ENCODE assay signal across 12 cellular contexts in genomic region chr22:23404689-23405365, GRCh38.
A peak's percentile ranks its signal among the peaks of the same experiment; 100 is the strongest.
DNase-seq lines count a peak whose midpoint lies in the region; ATAC-seq and TF ChIP-seq lines count a peak whose summit lies in the region.
"Had no signal": no experiment of that assay in that cellular context is flagged by ENCODE, and none has a peak within 500 bp of the region (broad histone marks: within the 10 kb centered on the region; RNA-seq: fewer than 3 reads in every experiment).

No MANE protein-coding gene starts in this region.

- H3K4me1 Mint-ChIP-seq in activated CD8-positive, alpha-beta memory T cell treated with anti-CD3 and anti-CD28 coated beads, Interleukin-2, amount 10 ng/mL, durations not matched to agents 7 days and 5 days: no peaks in the 10 kb centered on the region
- H3K4me1 Mint-ChIP-seq in CD14-positive monocyte: peaks cover 4% of the 10 kb centered on the region

- H3K9me3 Mint-ChIP-seq in activated CD8-positive, alpha-beta memory T cell treated with anti-CD3 and anti-CD28 coated beads, Interleukin-2, amount 10 ng/mL, durations not matched to agents 7 days and 5 days (ENCODE audit: low read depth): no peaks in the 10 kb centered on the region
- H3K9me3 Mint-ChIP-seq in CD14-positive monocyte: no peaks in the 10 kb centered on the region

- ATAC-seq in activated CD8-positive, alpha-beta memory T cell treated with anti-CD3 and anti-CD28 coated beads, Interleukin-2, amount 10 ng/mL, durations not matched to agents 7 days and 5 days: peak; percentile 18

- DNase-seq in activated CD8-positive, alpha-beta memory T cell treated with anti-CD3 and anti-CD28 coated beads, Interleukin-2, amount 10 ng/mL, durations not matched to agents 7 days and 5 days: no peak
- DNase-seq in activated CD8-positive, alpha-beta memory T cell treated with anti-CD3 and anti-CD28 coated beads, Interleukin-2, amount 50 U/mL, for 4 hours: no peak
- peak; percentile 46 for DNase-seq in UCSD-AML1 (lab: John Stamatoyannopoulos, UW; ENCODE audit: unreplicated experiment)
- peak; percentile 73 for DNase-seq in iPS-NIHi11 (ENCODE audit: low spot score)
- peak; percentile 53 to 71 for DNase-seq in suprapubic skin (ENCODE audit: low spot score in 2 of 2)
- DNase-seq in CD14-positive monocyte (ENCODE audit: low spot score): no peak
- no peak for DNase-seq in stimulated activated CD4-positive, alpha-beta T cell treated with anti-CD3 and anti-CD28 coated beads, Interleukin-2, amount 100 ng/mL, for 48 hours
- no peak for DNase-seq in activated CD4-positive, alpha-beta T cell treated with anti-CD3 and anti-CD28 coated beads, Interleukin-2, amount 50 U/mL, for 1 hour
- DNase-seq: activated naive CD4-positive, alpha-beta T cell treated with anti-CD3 and anti-CD28 coated beads, Interleukin-2, amount 50 U/mL, for 16 hours; esophagus squamous epithelium; lower lobe of right lung; NCI-H774 had no signal

- H3K4me1 ChIP-seq in suprapubic skin: peaks cover 5% of the 10 kb centered on the region

- H3K27me3 ChIP-seq in suprapubic skin: peaks cover 29% of the 10 kb centered on the region

- CTCF ChIA-PET in activated CD8-positive, alpha-beta memory T cell treated with anti-CD3 and anti-CD28 coated beads, Interleukin-2, amount 10 ng/mL, durations not matched to agents 7 days and 5 days (lab: Charles Lee): interaction anchor here (0.8 kb wide), 1 partner anchor 186 kb away, joined by 3 read pairs; no protein-coding TSS in a partner anchor

- no peak overlapping the region for H3K27ac Mint-ChIP-seq in activated CD8-positive, alpha-beta memory T cell treated with anti-CD3 and anti-CD28 coated beads, Interleukin-2, amount 10 ng/mL, durations not matched to agents 7 days and 5 days
- no peak overlapping the region for H3K27ac Mint-ChIP-seq in CD14-positive monocyte

- H3K36me3 Mint-ChIP-seq in activated CD8-positive, alpha-beta memory T cell treated with anti-CD3 and anti-CD28 coated beads, Interleukin-2, amount 10 ng/mL, durations not matched to agents 7 days and 5 days: no peaks in the 10 kb centered on the region
- no peaks in the 10 kb centered on the region for H3K36me3 Mint-ChIP-seq in CD14-positive monocyte

- TF ChIP-seq CTCF in suprapubic skin (IDR thresholded peaks at IDR 0.05): no peak
- no peak for TF ChIP-seq CTCF in CD14-positive monocyte (IDR thresholded peaks at IDR 0.05)

- H3K36me3 ChIP-seq in suprapubic skin: no peaks in the 10 kb centered on the region
- H3K36me3 ChIP-seq: esophagus squamous epithelium, lower lobe of right lung had no signal

- no peak overlapping the region for H3K27ac ChIP-seq in suprapubic skin
- H3K27ac ChIP-seq: esophagus squamous epithelium, lower lobe of right lung had no signal

- TF ChIP-seq POLR2A in suprapubic skin (IDR thresholded peaks at IDR 0.05): no peak

- H3K27me3 Mint-ChIP-seq in activated CD8-positive, alpha-beta memory T cell treated with anti-CD3 and anti-CD28 coated beads, Interleukin-2, amount 10 ng/mL, durations not matched to agents 7 days and 5 days: peaks cover 7% of the 10 kb centered on the region
- H3K27me3 Mint-ChIP-seq in CD14-positive monocyte (ENCODE audit: low read depth in 3 of 3): peaks cover 2 to 18% (median 9%) of the 10 kb centered on the region in 3 donors

- H3K9me3 ChIP-seq in suprapubic skin: no peaks in the 10 kb centered on the region
- H3K9me3 ChIP-seq: esophagus squamous epithelium, lower lobe of right lung had no signal

- no peak overlapping the region for H3K4me3 Mint-ChIP-seq in activated CD8-positive, alpha-beta memory T cell treated with anti-CD3 and anti-CD28 coated beads, Interleukin-2, amount 10 ng/mL, durations not matched to agents 7 days and 5 days
- no peak overlapping the region for H3K4me3 Mint-ChIP-seq in CD14-positive monocyte

- intact Hi-C loops in CD14-positive monocyte (cut with micrococcal nuclease): no loop called here

- TF ChIP-seq EP300 in suprapubic skin (IDR thresholded peaks at IDR 0.05): no peak

- 77% methylated on average over 5 of the region's 11 CpGs for WGBS in suprapubic skin

- no peak overlapping the region for H3K4me3 ChIP-seq in suprapubic skin
- H3K4me3 ChIP-seq: esophagus squamous epithelium, lower lobe of right lung had no signal

Comparison
In these comparisons a context has a peak if more than half of its experiments do, and no peak if none do; other contexts are left out.
1. DNase-seq: peak in UCSD-AML1 (single experiment), iPS-NIHi11 (single experiment) and suprapubic skin (2 of 2); none in activated CD8-positive, alpha-beta memory T cell treated with anti-CD3 and anti-CD28 coated beads, Interleukin-2, amount 10 ng/mL, durations not matched to agents 7 days and 5 days (single experiment), activated CD8-positive, alpha-beta memory T cell treated with anti-CD3 and anti-CD28 coated beads, Interleukin-2, amount 50 U/mL, for 4 hours (single experiment), CD14-positive monocyte (single experiment), stimulated activated CD4-positive, alpha-beta T cell treated with anti-CD3 and anti-CD28 coated beads, Interleukin-2, amount 100 ng/mL, for 48 hours (0 of 2) and activated CD4-positive, alpha-beta T cell treated with anti-CD3 and anti-CD28 coated beads, Interleukin-2, amount 50 U/mL, for 1 hour (single experiment).